Comparison of ENCODE assay signal across 1 cellular context in the genomic region with DNA sequence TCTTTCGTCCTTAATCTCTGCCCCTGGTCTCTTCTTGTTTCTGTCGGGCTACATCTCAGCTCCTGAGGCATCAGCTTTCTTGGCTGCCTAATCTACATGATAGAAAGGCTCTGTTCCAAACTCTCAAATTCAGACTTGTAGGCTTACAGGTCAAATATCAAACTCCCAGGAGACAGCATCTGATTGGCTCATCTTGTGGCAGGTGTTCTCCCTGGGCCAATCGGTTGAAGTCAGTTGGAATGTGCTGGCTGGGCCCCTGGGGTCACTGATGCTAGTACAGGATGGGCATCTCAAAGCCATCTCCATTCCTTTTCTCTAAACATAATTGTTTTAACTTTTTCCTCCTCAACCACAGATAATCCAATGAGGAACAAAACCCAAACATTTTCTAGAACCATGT.
TF ChIP-seq lines count a peak whose summit lies in the region.

No MANE protein-coding gene starts in this region.

TF ChIP-seq in H1, 55 proteins besides CTCF, POLR2A, EP300 and RAD21 (continued from another document):
- TF ChIP-seq, protein P1, sequence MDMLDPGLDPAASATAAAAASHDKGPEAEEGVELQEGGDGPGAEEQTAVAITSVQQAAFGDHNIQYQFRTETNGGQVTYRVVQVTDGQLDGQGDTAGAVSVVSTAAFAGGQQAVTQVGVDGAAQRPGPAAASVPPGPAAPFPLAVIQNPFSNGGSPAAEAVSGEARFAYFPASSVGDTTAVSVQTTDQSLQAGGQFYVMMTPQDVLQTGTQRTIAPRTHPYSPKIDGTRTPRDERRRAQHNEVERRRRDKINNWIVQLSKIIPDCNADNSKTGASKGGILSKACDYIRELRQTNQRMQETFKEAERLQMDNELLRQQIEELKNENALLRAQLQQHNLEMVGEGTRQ (IDR thresholded peaks at IDR 0.05; ENCODE audit: low read length), result peak; percentile 45; the same call in 1 of the 2 replicates
- no peak for TF ChIP-seq PHF8 (conservative IDR thresholded peaks at IDR 0.05; ENCODE audit: low read depth, low read length)
